ENCODE assay signal across 17 cellular contexts in the genomic region with DNA sequence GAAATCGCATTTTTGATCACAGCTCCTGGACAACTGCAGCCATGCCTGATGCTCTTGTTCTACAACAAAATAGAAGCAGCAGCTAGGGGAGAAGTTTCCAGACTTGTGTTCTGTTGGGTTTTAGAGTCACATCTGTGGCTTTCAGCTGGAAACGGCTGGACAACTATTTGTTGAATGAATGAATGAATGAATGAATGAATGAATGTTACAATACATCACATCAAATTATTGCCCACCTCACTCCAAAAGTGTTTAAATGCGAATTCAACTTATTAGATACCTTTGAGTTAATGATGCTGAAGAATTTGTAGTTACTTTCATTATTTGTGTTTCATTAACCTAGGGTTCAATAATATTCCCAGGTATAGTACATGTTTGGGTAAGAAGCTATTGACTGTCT. TPM values are rescaled to one million over a fixed set of nuclear protein-coding genes. Genes with fewer than 3 reads are reported as not detected.
DNase-seq lines count a peak whose midpoint lies in the region; ATAC-seq, FAIRE-seq and TF ChIP-seq lines count a peak whose summit lies in the region.
"Had no signal": no experiment of that assay in that cellular context is flagged by ENCODE, and none has a peak within 500 bp of the region (broad histone marks: within the 10 kb centered on the region; RNA-seq: fewer than 3 reads in every experiment).

No MANE protein-coding gene starts in this region.

- in situ Hi-C loops in GM12878 (cut with MboI) = no loop called here

- H3K4me2 ChIP-seq in GM12878 (ENCODE audit: control insufficient read depth, insufficient read depth) (no peak overlapping the region), smooth muscle cell (peak overlapping the region; percentile 30)

- 16% methylated on average over 3 of the region's 3 CpGs for WGBS in GM12878 (ENCODE audit: insufficient coverage, insufficient replicate concordance, low lambda C conversion rate, missing lambda C conversion rate)
- WGBS in smooth muscle cell (ENCODE audit: low lambda C conversion rate) = 91% methylated on average over 3 of the region's 3 CpGs

- H3K4me1 ChIP-seq in ACC112 (ENCODE audit: control insufficient read depth, insufficient read depth, low read length, unreplicated experiment) (peaks cover 21% of the 10 kb centered on the region), GM12878 (ENCODE audit: control insufficient read depth, insufficient read depth, low read length) (no peaks in the 10 kb centered on the region), smooth muscle cell (ENCODE audit: low read depth) (no peaks in the 10 kb centered on the region)
- H3K4me1 ChIP-seq: SJCRH30 had no signal

- no peak for TF ChIP-seq EP300 in GM12878 (IDR thresholded peaks at IDR 0.05; ENCODE audit: borderline replicate concordance in 1 of 2, control insufficient read depth in 1 of 2, low read depth in 2 of 2, low read length in 2 of 2)

- H3K4me3 ChIP-seq in ACC112 (ENCODE audit: low read depth, low read length) (no peak overlapping the region), HL-60 (replicated peaks; ENCODE audit: insufficient read depth, low read length) (no peak overlapping the region), GM12878 (no peak overlapping the region), smooth muscle cell (no peak overlapping the region)
- H3K4me3 ChIP-seq: BLaER1 treated with 17β-estradiol and CSF1 and Interleukin-3, amounts not matched to agents 10 nM and 100 nM; SJCRH30 had no signal

- TF ChIP-seq POLR2A in GM12878 (IDR thresholded peaks at IDR 0.05; ENCODE audit: low read depth, low read length) = no peak

- SMC1A ChIA-PET in GM12878 (lab: Charles Lee; ENCODE audit: uncharacterized antibody, unreplicated experiment) = interaction anchor here (0.6 to 2.3 kb wide), 16 partner anchors 24 to 640 kb away, joined by 3 to 7 read pairs (median 3); no protein-coding TSS in a partner anchor

- H3F3A ChIP-seq in smooth muscle cell (ENCODE audit: low read depth) = peaks cover 3% of the 10 kb centered on the region

- POLR2A ChIA-PET in GM12878 (lab: Charles Lee) = interaction anchor here (0.6 to 1.3 kb wide), 5 partner anchors 28 to 93 kb away, joined by 3 to 5 read pairs (median 3); no protein-coding TSS in a partner anchor

- RAD21 ChIA-PET in GM12878 (lab: Charles Lee; ENCODE audit: unreplicated experiment) = interaction anchor here (0.5 to 1.8 kb wide), 10 partner anchors 8 to 407 kb away, joined by 3 to 12 read pairs (median 3); partner anchors contain the start of genes CCNYL1 and METTL21A

- no peak for DNase-seq in HL-60 (ENCODE audit: low read depth in 1 of 2, low spot score in 1 of 2)
- DNase-seq in GM12878 (ENCODE audit: low read depth, low spot score) = no peak
- no peak for DNase-seq in smooth muscle cell (lab: John Stamatoyannopoulos, UW; ENCODE audit: unreplicated experiment)
- no peak for DNase-seq in left ventricle myocardium superior
- no peak for DNase-seq in activated effector memory CD4-positive, alpha-beta T cell treated with Interleukin-2 at 50 U/mL for 16 hours
- no peak for DNase-seq in iPS-NIHi11 (ENCODE audit: low spot score)
- DNase-seq: CD8-positive, alpha-beta memory T cell; DMS79 treated with DMSO at 0.1 percent for 48 hours; MM.1S; NCI-H1105; NCI-H2081; NCI-H2171 treated with DMSO at 0.1 percent for 48 hours; NCI-H446; SJCRH30 had no signal

- TF ChIP-seq CTCF in HL-60 (IDR thresholded peaks at IDR 0.05; ENCODE audit: insufficient read depth, low read length) (no peak), GM12878 (IDR thresholded peaks at IDR 0.05 in 2 of 3, conservative IDR thresholded peaks at IDR 0.05 in 1 of 3; ENCODE audit: control insufficient read depth in 2 of 3, extremely low read depth in 1 of 3, insufficient read depth in 1 of 3, low read depth in 3 of 3, low read length in 3 of 3) (no peak), smooth muscle cell (IDR thresholded peaks at IDR 0.05; ENCODE audit: borderline replicate concordance, insufficient read depth, poor library complexity, severe bottlenecking) (no peak)

- H4K20me1 ChIP-seq in GM12878 (ENCODE audit: control insufficient read depth, insufficient read depth) (no peaks in the 10 kb centered on the region), smooth muscle cell (ENCODE audit: low read depth) (no peaks in the 10 kb centered on the region)
- H4K20me1 ChIP-seq: BLaER1 treated with 17β-estradiol and CSF1 and Interleukin-3, amounts not matched to agents 10 nM and 100 nM had no signal

- H3K27ac ChIP-seq in ACC112 (ENCODE audit: low read depth, low read length) (peak overlapping the region; percentile 77; the same call in 1 of the 2 replicates), HL-60 (replicated peaks) (peak overlapping the region; percentile 65), GM12878 (ENCODE audit: control insufficient read depth, insufficient read depth) (no peak overlapping the region), smooth muscle cell (ENCODE audit: low read depth) (peak overlapping the region; percentile 89)
- H3K27ac ChIP-seq: SJCRH30 had no signal

- H3K27me3 ChIP-seq in ACC112 (ENCODE audit: insufficient read depth, low read length) (no peaks in the 10 kb centered on the region), HL-60 (ENCODE audit: insufficient read depth, poor library complexity, severe bottlenecking) (no peaks in the 10 kb centered on the region), GM12878 (replicated peaks in 1 of 2; ENCODE audit: control insufficient read depth in 2 of 2, insufficient read depth in 2 of 2, low read length in 1 of 2) (no peaks in the 10 kb centered on the region), smooth muscle cell (ENCODE audit: low read depth) (no peaks in the 10 kb centered on the region)
- H3K27me3 ChIP-seq: BLaER1 treated with 17β-estradiol and CSF1 and Interleukin-3, amounts not matched to agents 10 nM and 100 nM; SJCRH30 had no signal

- no peak overlapping the region for H3K9ac ChIP-seq in GM12878 (ENCODE audit: control insufficient read depth, insufficient read depth, low read length)
- no peak overlapping the region for H3K9ac ChIP-seq in smooth muscle cell (ENCODE audit: low read depth)

- H3K9me3 ChIP-seq in GM12878 (replicated peaks; ENCODE audit: control insufficient read depth, insufficient read depth, low read length) (no peaks in the 10 kb centered on the region), smooth muscle cell (replicated peaks; ENCODE audit: low read depth) (no peaks in the 10 kb centered on the region)
- H3K9me3 ChIP-seq: BLaER1 treated with 17β-estradiol and CSF1 and Interleukin-3, amounts not matched to agents 10 nM and 100 nM; SJCRH30 had no signal

- CTCF ChIA-PET in GM12878 (lab: Yijun Ruan, JAX) = interaction anchor here (0.6 to 2.1 kb wide), 12 partner anchors 14 to 407 kb away, joined by 3 to 9 read pairs (median 4); no protein-coding TSS in a partner anchor

- ATAC-seq in GM12878 (no peak), left ventricle myocardium superior (no peak)

- intact Hi-C loops in GM12878 (cut with micrococcal nuclease; ENCODE audit: unreplicated experiment) = no loop called here
- intact Hi-C loops in left ventricle myocardium superior (cut with micrococcal nuclease) = no loop called here

- H3K36me3 ChIP-seq in ACC112 (ENCODE audit: insufficient read depth, low read length) (no peaks in the 10 kb centered on the region), GM12878 (ENCODE audit: control insufficient read depth in 2 of 2, insufficient read depth in 2 of 2, low read length in 1 of 2) (no peaks in the 10 kb centered on the region), smooth muscle cell (ENCODE audit: low read depth) (no peaks in the 10 kb centered on the region)
- H3K36me3 ChIP-seq: BLaER1 treated with 17β-estradiol and CSF1 and Interleukin-3, amounts not matched to agents 10 nM and 100 nM; SJCRH30 had no signal

- no peak for TF ChIP-seq RAD21 in GM12878 (IDR thresholded peaks at IDR 0.05; ENCODE audit: insufficient read depth, low read depth, low read length)

- H3K79me2 ChIP-seq in ACC112 (ENCODE audit: control insufficient read depth, insufficient read depth, low read length, unreplicated experiment) = no peaks in the 10 kb centered on the region
- H3K79me2 ChIP-seq in GM12878 (ENCODE audit: control insufficient read depth, insufficient read depth, low read length) = no peaks in the 10 kb centered on the region
- no peaks in the 10 kb centered on the region for H3K79me2 ChIP-seq in smooth muscle cell (ENCODE audit: low read depth)

- BruUV-seq in GM12878 (replicated peaks; lab: Mats Ljungman, UMichigan) = no TSS peak

- H2AFZ ChIP-seq in ACC112 (ENCODE audit: low read length, unreplicated experiment) (no peak overlapping the region), GM12878 (ENCODE audit: control insufficient read depth, low read depth, low read length) (no peak overlapping the region), smooth muscle cell (ENCODE audit: low read depth) (no peak overlapping the region)

- no peak for FAIRE-seq in GM12878 (lab: Jason Lieb, UNC)
- FAIRE-seq: A204.1 had no signal

RNA-seq across cellular contexts. Expression of gene METTL21A, which starts 8.5 kb away (rescaled TPM):
- 48.2 and 50.3 TPM in 2 replicates for total RNA-seq in GM12878 (2013; cell fraction: nucleolus; rRNA removed)
- total RNA-seq in GM12878 (2014; rRNA removed) = 25.6 and 42.9 TPM in 2 replicates
- total RNA-seq in GM12878 (2014; rRNA removed; fragmentation: Illumina TruSeq; extraction: Trizol) = 31.3 and 32.8 TPM in 2 replicates
- 20.2 and 22.6 TPM in 2 replicates for total RNA-seq in GM12878 (2021)
- polyA plus RNA-seq in GM12878 (2011; ENCODE audit: low read depth) = 11.0 TPM
- polyA plus RNA-seq in GM12878 (2011; rRNA removed) = 32.8 and 43.6 TPM in 2 replicates
- 25.3 and 28.3 TPM in 2 replicates for polyA plus RNA-seq in GM12878 (2011; cell fraction: cytosol; rRNA removed)
- polyA plus RNA-seq in GM12878 (2011; cell fraction: nucleus; rRNA removed) = 10.3 and 14.0 TPM in 2 replicates
- 14.5 and 18.4 TPM in 2 replicates for polyA plus RNA-seq in GM12878 (2012)
- polyA plus RNA-seq in GM12878 (2014; fragmentation: Illumina TruSeq; extraction: Trizol) = 24.0 and 26.0 TPM in 2 replicates
- 10 to 100 TPM in 1 of 2 experiments, 1 to 10 TPM in 1; 6.8 to 13.9 TPM for polyA plus RNA-seq in GM12878 (2014; fragmentation: Nextera tagmentation; extraction: Ambion mirVana)
- polyA plus RNA-seq in GM12878 (2014; rRNA removed) = 29.5 and 34.1 TPM in 2 replicates
- 10 to 100 TPM; 39.1 to 41.7 TPM for polyA plus RNA-seq in GM12878 (2016; fragmentation: Nextera tagmentation; extraction: Ambion mirVana)
- 15.4 and 17.0 TPM in 2 replicates for polyA minus RNA-seq in GM12878 (2011; rRNA and poly(A)+ RNA removed)
- polyA minus RNA-seq in GM12878 (2011; cell fraction: cytosol; rRNA and poly(A)+ RNA removed) = 7.4 and 8.4 TPM in 2 replicates
- 7.6 and 13.5 TPM in 2 replicates for polyA minus RNA-seq in GM12878 (2011; cell fraction: nucleus; rRNA and poly(A)+ RNA removed)
- total RNA-seq in smooth muscle cell = 19.6 and 19.7 TPM in 2 replicates
- polyA plus RNA-seq in smooth muscle cell = 13.0 and 21.0 TPM in 2 replicates
- 21.9 TPM for total RNA-seq in left ventricle myocardium superior
